ENCODE assay signal across 25 cellular contexts in the genomic region with DNA sequence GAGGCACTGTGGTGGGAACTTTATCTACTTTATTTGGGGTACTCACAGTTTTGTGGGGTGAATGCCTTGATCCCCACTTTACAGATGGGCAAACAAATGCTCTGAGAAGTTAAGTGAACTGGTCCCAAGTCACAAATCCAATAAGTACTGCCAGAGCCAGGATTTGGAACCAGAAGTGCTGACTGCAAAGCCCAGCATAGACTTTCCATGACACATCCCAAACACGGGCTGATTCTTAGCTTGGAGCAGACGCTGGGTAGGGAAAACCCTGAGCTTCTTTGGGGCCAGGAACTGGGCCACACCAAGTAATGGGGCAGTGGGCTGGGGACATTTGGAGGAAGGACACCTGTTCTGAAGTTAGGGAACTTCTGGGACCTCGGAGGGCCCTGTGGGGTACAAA. TPM values are rescaled to one million over a fixed set of nuclear protein-coding genes. Genes with fewer than 3 reads are reported as not detected.
DNase-seq lines count a peak whose midpoint lies in the region; ATAC-seq and TF ChIP-seq lines count a peak whose summit lies in the region.
"Had no signal": no experiment of that assay in that cellular context is flagged by ENCODE, and none has a peak within 500 bp of the region (broad histone marks: within the 10 kb centered on the region; RNA-seq: fewer than 3 reads in every experiment).

No MANE protein-coding gene starts in this region.

- peaks cover 0 to 3% (median 0%) of the 10 kb centered on the region in 3 donors for H3K36me3 ChIP-seq in skeletal muscle tissue (ENCODE audit: control insufficient read depth in 3 of 3, insufficient read depth in 3 of 3, low read length in 3 of 3)
- no peaks in the 10 kb centered on the region for H3K36me3 ChIP-seq in aorta (ENCODE audit: control insufficient read depth in 1 of 2, insufficient read depth in 2 of 2, low read length in 1 of 2)
- H3K36me3 ChIP-seq: MG63, neural progenitor cell had no signal

- peak; percentile 19 for ATAC-seq in left ventricle myocardium superior
- ATAC-seq in aorta (ENCODE audit: low FRiP score): peak; percentile 75
- no peak for ATAC-seq in HG03342 (IDR thresholded peaks at IDR 0.05; ENCODE audit: unreplicated experiment)
- ATAC-seq: activated T-cell treated with anti-CD3 and anti-CD28 coated beads, Interleukin-2, amount 50 U/mL, for 72 hours; effector memory CD8-positive, alpha-beta T cell; T-helper 17 cell had no signal

- H3K27ac ChIP-seq in VCaP: peak overlapping the region; percentile 96; the same call in 1 of the 2 replicates
- H3K27ac ChIP-seq in skeletal muscle tissue (ENCODE audit: low read depth, low read length): peak overlapping the region; percentile 53
- no peak overlapping the region for H3K27ac ChIP-seq in aorta (ENCODE audit: low read depth in 1 of 2, low read length in 2 of 2)
- H3K27ac ChIP-seq: neural progenitor cell, SK-N-MC had no signal

- H3K9me3 ChIP-seq in skeletal muscle tissue (ENCODE audit: control insufficient read depth in 3 of 3, low read length in 3 of 3) (no peaks in the 10 kb centered on the region), aorta (ENCODE audit: control insufficient read depth, low read length) (no peaks in the 10 kb centered on the region)
- H3K9me3 ChIP-seq: MG63 had no signal

- no peak overlapping the region for H3K9ac ChIP-seq in skeletal muscle tissue (ENCODE audit: low read depth in 1 of 3, low read length in 3 of 3)
- H3K9ac ChIP-seq: neural progenitor cell had no signal

- H3K4me3 ChIP-seq in skeletal muscle tissue (ENCODE audit: low read length in 3 of 3) (no peak overlapping the region), aorta (ENCODE audit: low read length in 2 of 2) (no peak overlapping the region)
- H3K4me3 ChIP-seq: coronary artery, MG63, neural progenitor cell, SK-N-MC had no signal

- DNase-seq in left ventricle myocardium superior: no peak
- DNase-seq in aorta: no peak
- DNase-seq in NCI-H2196 treated with DMSO at 0.1 percent for 48 hours (lab: John Stamatoyannopoulos, UW; ENCODE audit: unreplicated experiment): no peak
- no peak for DNase-seq in T-helper 9 cell
- DNase-seq: activated CD4-positive, alpha-beta T cell treated with anti-CD3 and anti-CD28 coated beads for 48 hours; activated naive CD4-positive, alpha-beta T cell treated with anti-CD3 and anti-CD28 coated beads for 36 hours; activated T-cell treated with anti-CD3 and anti-CD28 coated beads, Interleukin-2, amount 50 U/mL, for 72 hours; amniotic stem cell; CD4-positive, alpha-beta memory T cell; DMS 273 treated with DMSO at 0.1 percent for 48 hours; effector memory CD8-positive, alpha-beta T cell; MG63; NCI-H1417; NCI-H2081 treated with DMSO at 0.1 percent for 48 hours; NCI-H510A; RPMI8226; stimulated activated CD8-positive, alpha-beta memory T cell treated with anti-CD3 and anti-CD28 coated beads, Interleukin-4, amount 100 ng/mL, for 48 hours; substantia nigra; T-helper 17 cell had no signal

- TF ChIP-seq CTCF in VCaP (conservative IDR thresholded peaks at IDR 0.05): no peak

- intact Hi-C loops in left ventricle myocardium superior (cut with micrococcal nuclease): no loop called here
- intact Hi-C loops in aorta (cut with DNase I): no loop called here

- H3K27me3 ChIP-seq in skeletal muscle tissue (ENCODE audit: control insufficient read depth in 3 of 3, insufficient read depth in 3 of 3, low read length in 3 of 3): no peaks in the 10 kb centered on the region
- no peaks in the 10 kb centered on the region for H3K27me3 ChIP-seq in aorta (ENCODE audit: control insufficient read depth in 1 of 2, insufficient read depth in 2 of 2, low read length in 1 of 2)
- H3K27me3 ChIP-seq: MG63, neural progenitor cell had no signal

- WGBS in aorta, 2 donors: 35 to 45% methylated on average over 3 of the region's 3 CpGs

- peaks cover 44 to 53% (median 50%) of the 10 kb centered on the region in 3 donors for H3K4me1 ChIP-seq in skeletal muscle tissue (ENCODE audit: control insufficient read depth in 3 of 3, insufficient read depth in 3 of 3, low read length in 3 of 3)
- H3K4me1 ChIP-seq in aorta (ENCODE audit: control insufficient read depth in 1 of 2, insufficient read depth in 2 of 2, low read length in 2 of 2): peaks cover 0 to 3% of the 10 kb centered on the region in 2 donors

RNA-seq across cellular contexts. Expression of a gene that starts 20.3 kb away (rescaled TPM):
- total RNA-seq in left ventricle myocardium superior: 64.0 TPM
- total RNA-seq in skeletal muscle tissue: 27.1 TPM
- total RNA-seq in aorta: 100 to 1,000 TPM in 1 of 2 donors, 10 to 100 TPM in 1; 67.0 to 128 TPM
- polyA plus RNA-seq in aorta: 10 to 100 TPM; 17.0 to 24.7 TPM
- total RNA-seq: activated naive CD4-positive, alpha-beta T cell treated with anti-CD3 and anti-CD28 coated beads for 36 hours; activated T-cell treated with anti-CD3 and anti-CD28 coated beads, Interleukin-2, amount 50 U/mL, for 72 hours had no signal
- polyA plus RNA-seq: CD4-positive, alpha-beta memory T cell had no signal

Comparison
In these comparisons a context has a peak if more than half of its experiments do, and no peak if none do; other contexts are left out.
1. H3K27ac ChIP-seq: peak in VCaP (single experiment) and skeletal muscle tissue (single experiment); none in aorta (0 of 2).